23 cellular contexts compared by ENCODE assay signal in the genomic region with DNA sequence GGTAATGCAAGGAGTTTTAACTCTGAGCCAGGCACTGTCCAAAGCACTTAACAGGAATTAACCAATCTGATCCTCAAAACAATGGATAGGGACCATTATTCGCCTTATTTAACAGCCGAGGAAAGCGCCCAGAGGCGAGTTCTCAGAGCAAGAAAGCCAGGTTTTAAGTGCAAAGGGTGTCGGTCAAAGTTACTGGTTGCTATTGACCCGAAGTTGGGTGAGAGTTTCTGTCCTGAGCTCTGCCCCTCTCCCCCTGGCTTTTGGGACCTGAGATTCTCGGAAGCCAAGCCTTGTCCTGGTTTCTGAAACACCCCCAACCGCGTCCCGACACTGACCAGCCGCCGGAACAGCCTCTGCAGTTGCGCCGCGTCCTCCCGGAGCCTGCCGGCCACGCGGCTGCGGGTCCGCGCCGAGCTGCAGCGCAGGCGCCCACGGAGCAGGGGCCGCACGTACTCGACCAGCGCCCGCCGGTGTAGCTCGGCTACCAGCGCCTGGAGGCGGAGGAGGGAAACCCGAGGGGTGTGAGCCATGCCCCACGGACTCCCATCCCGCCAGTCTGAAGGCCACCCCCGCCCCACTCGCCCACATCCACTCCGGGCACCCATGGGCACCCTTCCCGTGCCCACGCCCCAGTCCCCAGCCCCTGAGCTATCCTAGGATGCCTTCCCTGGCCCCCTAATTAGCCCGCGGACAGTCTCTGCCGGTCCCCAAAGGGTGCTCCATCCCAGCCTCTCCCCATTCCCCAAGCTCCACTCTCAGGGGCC. TPM values are rescaled to one million over a fixed set of nuclear protein-coding genes. Genes with fewer than 3 reads are reported as not detected.
DNase-seq lines count a peak whose midpoint lies in the region; ATAC-seq, FAIRE-seq and TF ChIP-seq lines count a peak whose summit lies in the region.
"Had no signal": no experiment of that assay in that cellular context is flagged by ENCODE, and none has a peak within 500 bp of the region (broad histone marks: within the 10 kb centered on the region; RNA-seq: fewer than 3 reads in every experiment).

No MANE protein-coding gene starts in this region.

- TF ChIP-seq CTCF in astrocyte (IDR thresholded peaks at IDR 0.05; ENCODE audit: insufficient read depth, low read depth, low read length): no peak
- no peak for TF ChIP-seq CTCF in suprapubic skin (IDR thresholded peaks at IDR 0.05)

- FAIRE-seq in astrocyte (lab: Jason Lieb, UNC): no peak
- FAIRE-seq: endometrium, islet of Langerhans, pancreas had no signal

- H3K27me3 ChIP-seq in astrocyte (ENCODE audit: insufficient read depth, low read length) (peaks cover 33% of the 10 kb centered on the region), suprapubic skin (peaks cover 38% of the 10 kb centered on the region)
- H3K27me3 ChIP-seq: pancreas had no signal

- H3K36me3 Mint-ChIP-seq in astrocyte (ENCODE audit: low read depth, unreplicated experiment): peaks cover 2% of the 10 kb centered on the region
- H3K36me3 Mint-ChIP-seq: CD4-positive, CD25-positive, alpha-beta regulatory T cell had no signal

- no peaks in the 10 kb centered on the region for H3K9me3 ChIP-seq in astrocyte (ENCODE audit: insufficient read depth, low read depth, low read length)
- H3K9me3 ChIP-seq in suprapubic skin: no peaks in the 10 kb centered on the region
- H3K9me3 ChIP-seq: adrenal gland, pancreas, uterus had no signal

- H3K9me3 Mint-ChIP-seq in astrocyte (ENCODE audit: unreplicated experiment): no peaks in the 10 kb centered on the region
- H3K9me3 Mint-ChIP-seq: activated T-helper 2 cell treated with anti-CD3 and anti-CD28 coated beads, Interferon-gamma antibody, Interleukin-2, Interleukin-4, amounts not matched to agents 10 μg/mL and 5 μg/mL and 100 μg/mL, durations not matched to agents 14 hours and 24 hours and 36 hours; HFFc6 had no signal

- H3K4me2 ChIP-seq in astrocyte (ENCODE audit: low read length): peak overlapping the region; percentile 73

- no peaks in the 10 kb centered on the region for H4K20me1 ChIP-seq in astrocyte (ENCODE audit: insufficient read depth, low read length)

- ATAC-seq in sciatic nerve: peak; percentile 17
- ATAC-seq in HG02610 (IDR thresholded peaks at IDR 0.05; ENCODE audit: unreplicated experiment): no peak
- ATAC-seq: pancreas had no signal

- H3K9ac ChIP-seq in astrocyte (ENCODE audit: low read length): no peak overlapping the region

- H3K4me3 Mint-ChIP-seq in astrocyte (ENCODE audit: unreplicated experiment): no peak overlapping the region
- H3K4me3 Mint-ChIP-seq: CD4-positive, CD25-positive, alpha-beta regulatory T cell; HFFc6 had no signal

- TF ChIP-seq EP300 in suprapubic skin (IDR thresholded peaks at IDR 0.05): no peak

- H3K4me3 ChIP-seq in astrocyte (ENCODE audit: insufficient read depth, low read depth, low read length) (no peak overlapping the region), suprapubic skin (no peak overlapping the region)
- H3K4me3 ChIP-seq: adrenal gland, pancreas, uterus had no signal

- H3K36me3 ChIP-seq in astrocyte (ENCODE audit: insufficient read depth, low read length) (no peaks in the 10 kb centered on the region), suprapubic skin (no peaks in the 10 kb centered on the region)
- H3K36me3 ChIP-seq: adrenal gland, pancreas, uterus had no signal

- intact Hi-C loops in sciatic nerve (cut with DNase I): no loop called here

- H3K27ac Mint-ChIP-seq in astrocyte (ENCODE audit: unreplicated experiment): no peak overlapping the region
- H3K27ac Mint-ChIP-seq: activated T-helper 2 cell treated with anti-CD3 and anti-CD28 coated beads, Interferon-gamma antibody, Interleukin-2, Interleukin-4, amounts not matched to agents 10 μg/mL and 5 μg/mL and 100 μg/mL, durations not matched to agents 14 hours and 24 hours and 36 hours; CD4-positive, CD25-positive, alpha-beta regulatory T cell; HFFc6 had no signal

- peaks cover 7% of the 10 kb centered on the region for H3K4me1 Mint-ChIP-seq in astrocyte (ENCODE audit: low read depth, unreplicated experiment)

- H3K27ac ChIP-seq in astrocyte (ENCODE audit: low read depth, low read length) (no peak overlapping the region), suprapubic skin (no peak overlapping the region)
- H3K27ac ChIP-seq: pancreas, uterus had no signal

- peaks cover 50% of the 10 kb centered on the region for H3K27me3 Mint-ChIP-seq in astrocyte (ENCODE audit: low read depth, unreplicated experiment)

- H2AFZ ChIP-seq in astrocyte (ENCODE audit: low read depth, low read length): peak overlapping the region; percentile 37

- no peaks in the 10 kb centered on the region for H3K4me1 ChIP-seq in astrocyte (ENCODE audit: insufficient read depth, low read length)
- peaks cover 25% of the 10 kb centered on the region for H3K4me1 ChIP-seq in suprapubic skin
- H3K4me1 ChIP-seq: pancreas, uterus had no signal

- no peak for TF ChIP-seq POLR2A in suprapubic skin (IDR thresholded peaks at IDR 0.05)

- WGBS in suprapubic skin: 66% methylated on average over 22 of the region's 46 CpGs

- DNase-seq in NCI-H2227 (lab: John Stamatoyannopoulos, UW; ENCODE audit: unreplicated experiment) (peak; percentile 1), NCI-H2227 treated with DMSO at 0.1 percent for 48 hours (lab: John Stamatoyannopoulos, UW) (no peak), astrocyte (ENCODE audit: low read depth) (no peak), left kidney (ENCODE audit: low read depth, low spot score) (peak; percentile 63), sciatic nerve (ENCODE audit: low spot score) (no peak), suprapubic skin (ENCODE audit: low spot score in 2 of 2) (no peak), RKO (ENCODE audit: low spot score) (no peak)
- DNase-seq: adrenal gland; CD4-positive, CD25-positive, alpha-beta regulatory T cell; DMS79 treated with DMSO at 0.1 percent for 48 hours; HFFc6; NCI-H2081 treated with DMSO at 0.1 percent for 48 hours; SHP77 treated with DMSO at 0.1 percent for 48 hours; stimulated activated CD4-positive, alpha-beta T cell treated with anti-CD3 and anti-CD28 coated beads, Interleukin-12 subunit alpha, Interleukin-12 subunit beta, amount 100 ng/mL, for 4 hours; stimulated activated naive CD4-positive, alpha-beta T cell treated with Interleukin-2 at 50 U/mL for 16 hours; uterus had no signal

- no peaks in the 10 kb centered on the region for H3K79me2 ChIP-seq in astrocyte (ENCODE audit: insufficient read depth, low read length)

RNA-seq across cellular contexts. Expression of gene EXOC3L2, which starts 27.8 kb away (rescaled TPM):
- total RNA-seq in astrocyte (0.61 and 0.87 TPM in 2 replicates), sciatic nerve (4.9 TPM), suprapubic skin (1 to 10 TPM in 3 of 4 donors, under 1 TPM in 1; 0.44 to 3.5 (median 1.7) TPM)
- total RNA-seq: A172; activated T-helper 2 cell treated with anti-CD3 and anti-CD28 coated beads, Interferon-gamma antibody, Interleukin-2, Interleukin-4, amounts not matched to agents 10 μg/mL and 5 μg/mL and 100 μg/mL, durations not matched to agents 14 hours and 24 hours and 36 hours; CD4-positive, CD25-positive, alpha-beta regulatory T cell; T-helper 2 cell treated with Interferon-gamma antibody and Interleukin-4, amounts not matched to agents 100 ng/mL and 5 ng/mL, for 36 hours had no signal

RNA-seq across cellular contexts. Expression of gene MARK4, which starts 33.7 kb away (rescaled TPM):
- 60.3 and 61.0 TPM in 2 replicates for total RNA-seq in astrocyte
- total RNA-seq in sciatic nerve: 37.5 TPM
- 10 to 100 TPM; 37.4 to 56.2 (median 49.0) TPM for total RNA-seq in suprapubic skin

RNA-seq across cellular contexts. Expression of gene BLOC1S3, which starts 38.8 kb away (rescaled TPM):
- total RNA-seq in astrocyte: 14.5 TPM in 2 replicates
- total RNA-seq in sciatic nerve: 13.0 TPM
- total RNA-seq in suprapubic skin: 10 to 100 TPM; 15.3 to 20.1 (median 15.9) TPM

RNA-seq across cellular contexts. Expression of gene TRAPPC6A, which starts 39.3 kb away (rescaled TPM):
- total RNA-seq in astrocyte (14.7 and 16.4 TPM in 2 replicates), sciatic nerve (20.8 TPM), suprapubic skin (10 to 100 TPM; 55.9 to 82.3 (median 71.8) TPM)

RNA-seq across cellular contexts. Expression of gene NKPD1, which starts 56.6 kb away (rescaled TPM):
- not detected in 2 replicates for total RNA-seq in astrocyte
- not detected for total RNA-seq in sciatic nerve
- total RNA-seq in suprapubic skin: 10 to 100 TPM; 22.4 to 60.4 (median 51.1) TPM
- total RNA-seq: A172 had no signal

Comparison
In these comparisons a context has a peak if more than half of its experiments do, and no peak if none do; other contexts are left out.
1. DNase-seq: peak in NCI-H2227 (single experiment) and left kidney (single experiment); none in NCI-H2227 treated with DMSO at 0.1 percent for 48 hours (single experiment), astrocyte (single experiment), sciatic nerve (single experiment), suprapubic skin (0 of 2) and RKO (single experiment).